Comparison of ENCODE assay signal across 14 cellular contexts in the genomic region with DNA sequence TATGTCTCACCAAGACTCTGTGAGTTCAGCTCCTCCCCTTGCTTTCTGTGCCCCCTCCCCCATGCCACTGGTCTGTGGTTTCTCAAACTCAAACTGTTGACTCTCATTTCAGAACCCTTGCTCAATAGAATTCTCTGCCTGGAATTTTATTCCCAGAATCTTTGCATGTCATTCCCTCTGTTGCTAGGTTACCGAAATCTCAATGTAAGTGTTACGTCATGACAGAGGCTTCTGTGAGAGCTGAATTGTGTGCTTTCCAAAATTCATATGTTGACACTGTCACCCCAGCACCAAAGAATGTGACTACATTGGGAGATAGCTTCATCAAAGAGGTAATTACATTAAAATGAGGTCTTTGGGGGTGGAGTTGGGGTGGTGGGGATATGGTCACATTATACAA.
DNase-seq lines count a peak whose midpoint lies in the region; ATAC-seq and TF ChIP-seq lines count a peak whose summit lies in the region.
"Had no signal": no experiment of that assay in that cellular context is flagged by ENCODE, and none has a peak within 500 bp of the region (broad histone marks: within the 10 kb centered on the region; RNA-seq: fewer than 3 reads in every experiment).

No MANE protein-coding gene starts in this region.

- no peaks in the 10 kb centered on the region for H3K4me1 Mint-ChIP-seq in natural killer cell
- H3K4me1 Mint-ChIP-seq: B cell, H9 had no signal

- H3K27me3 ChIP-seq in upper lobe of right lung: no peaks in the 10 kb centered on the region

- H3K27ac ChIP-seq in upper lobe of right lung: no peak overlapping the region

- H3K4me3 ChIP-seq in upper lobe of right lung: no peak overlapping the region

- intact Hi-C loops in upper lobe of right lung (cut with DNase I): no loop called here
- intact Hi-C loops in natural killer cell (cut with micrococcal nuclease): no loop called here

- no peaks in the 10 kb centered on the region for H3K36me3 ChIP-seq in upper lobe of right lung

- peaks cover 5 to 17% of the 10 kb centered on the region in 2 donors for H3K9me3 Mint-ChIP-seq in natural killer cell

- no peaks in the 10 kb centered on the region for H3K27me3 Mint-ChIP-seq in natural killer cell (ENCODE audit: low read depth in 2 of 2)
- H3K27me3 Mint-ChIP-seq: B cell; CD4-positive, alpha-beta T cell had no signal

- no peaks in the 10 kb centered on the region for H3K4me1 ChIP-seq in upper lobe of right lung

- no peak overlapping the region for H3K27ac Mint-ChIP-seq in natural killer cell
- H3K27ac Mint-ChIP-seq: B cell; CD4-positive, alpha-beta T cell; H9 had no signal

- TF ChIP-seq CTCF in upper lobe of right lung (IDR thresholded peaks at IDR 0.05) (no peak), natural killer cell (IDR thresholded peaks at IDR 0.05) (no peak)

- no peak overlapping the region for H3K4me3 Mint-ChIP-seq in natural killer cell
- H3K4me3 Mint-ChIP-seq: B cell; CD4-positive, alpha-beta T cell; H9 had no signal

- H3K36me3 Mint-ChIP-seq in natural killer cell: peaks cover 9% of the 10 kb centered on the region

- in situ Hi-C loops in Caki2 (cut with HindIII; ENCODE audit: low pct_unique_long_range_greater_than_20kb, low sequenced_read_pairs): no loop called here
- in situ Hi-C loops in SK-MEL-5 (cut with HindIII; ENCODE audit: low pct_unique_long_range_greater_than_20kb, low sequenced_read_pairs): no loop called here

- ATAC-seq in upper lobe of right lung (peak; percentile 13), natural killer cell (no peak)

- H3K9me3 ChIP-seq in upper lobe of right lung: no peaks in the 10 kb centered on the region

- DNase-seq in NCI-H748 (lab: John Stamatoyannopoulos, UW; ENCODE audit: unreplicated experiment) (peak; percentile 35), NCI-H748 treated with DMSO at 0.1 percent for 48 hours (lab: John Stamatoyannopoulos, UW) (no peak), Caki2 (ENCODE audit: low read depth) (peak; percentile 44), SK-MEL-5 (ENCODE audit: low read depth, low spot score) (peak; percentile 4), upper lobe of right lung (no peak), natural killer cell (no peak), NCI-H345 (lab: John Stamatoyannopoulos, UW) (no peak)
- DNase-seq: C1 segment of cervical spinal cord; CD4-positive, alpha-beta T cell; DMS79 treated with DMSO at 0.1 percent for 48 hours; GDM1; GOT3; H9 had no signal

Comparison
In these comparisons a context has a peak if more than half of its experiments do, and no peak if none do; other contexts are left out.
1. DNase-seq: peak in NCI-H748 (single experiment), Caki2 (single experiment) and SK-MEL-5 (single experiment); none in NCI-H748 treated with DMSO at 0.1 percent for 48 hours (single experiment), upper lobe of right lung (single experiment), natural killer cell (single experiment) and NCI-H345 (single experiment).